25 cellular contexts compared by ENCODE assay signal in genomic region chr6:79894939-79895338, GRCh38. TPM values are rescaled to one million over a fixed set of nuclear protein-coding genes. Genes with fewer than 3 reads are reported as not detected.
DNase-seq lines count a peak whose midpoint lies in the region; ATAC-seq and TF ChIP-seq lines count a peak whose summit lies in the region.
"Had no signal": no experiment of that assay in that cellular context is flagged by ENCODE, and none has a peak within 500 bp of the region (broad histone marks: within the 10 kb centered on the region; RNA-seq: fewer than 3 reads in every experiment).

No MANE protein-coding gene starts in this region.

- H3K27ac Mint-ChIP-seq in Calu3 (ENCODE audit: unreplicated experiment), result peak overlapping the region; percentile 42
- H3K27ac Mint-ChIP-seq: activated naive CD8-positive, alpha-beta T cell treated with anti-CD3 and anti-CD28 coated beads, Interleukin-2, amount 50 U/mL, for 24 hours; activated T-cell treated with anti-CD3 and anti-CD28 coated beads, Interleukin-2, amount 50 U/mL, for 24 hours; effector memory CD8-positive, alpha-beta T cell had no signal

- DNase-seq in Calu3, result no peak
- peak; percentile 20 for DNase-seq in NCI-H446 treated with DMSO at 0.1 percent for 48 hours (lab: John Stamatoyannopoulos, UW)
- no peak for DNase-seq in epithelial cell of prostate (ENCODE audit: low read depth, low spot score)
- no peak for DNase-seq in omental fat pad (ENCODE audit: low spot score)
- no peak for DNase-seq in central memory CD4-positive, alpha-beta T cell
- DNase-seq in middle frontal gyrus (ENCODE audit: extremely low spot score, low spot score), result no peak
- no peak for DNase-seq in NCI-H2081 treated with DMSO at 0.1 percent for 48 hours (lab: John Stamatoyannopoulos, UW)
- DNase-seq: activated CD8-positive, alpha-beta memory T cell treated with anti-CD3 and anti-CD28 coated beads for 24 hours; activated gamma-delta T cell treated with Interleukin-2 at 50 U/mL for 16 hours; activated naive CD8-positive, alpha-beta T cell treated with anti-CD3 and anti-CD28 coated beads, Interleukin-2, amount 50 U/mL, for 24 hours; activated T-cell treated with anti-CD3 and anti-CD28 coated beads, Interleukin-2, amount 50 U/mL, for 24 hours; body of pancreas; effector memory CD8-positive, alpha-beta T cell; mesendoderm; NCI-H2107; NCI-H510A; NK-92 treated with Interleukin-12 subunit alpha and Interleukin-12 subunit beta, amount 100 ng/mL, for 24 hours; SJCRH30; stimulated activated CD4-positive, alpha-beta T cell treated with anti-CD3 and anti-CD28 coated beads, Interleukin-1b, Interleukin-23, amount 100 ng/mL, for 48 hours; substantia nigra had no signal

- BruUV-seq in Calu3 (replicated peaks; lab: Mats Ljungman, UMichigan), result no TSS peak

- ATAC-seq in omental fat pad (ENCODE audit: low FRiP score), result peak; percentile 51
- ATAC-seq: activated naive CD8-positive, alpha-beta T cell treated with anti-CD3 and anti-CD28 coated beads, Interleukin-2, amount 50 U/mL, for 24 hours; body of pancreas; effector memory CD8-positive, alpha-beta T cell; HCT116; left lobe of liver; Panc1 had no signal

- H3K9me3 Mint-ChIP-seq in Calu3 (ENCODE audit: low read depth, unreplicated experiment), result peaks cover 4% of the 10 kb centered on the region

- no peak overlapping the region for H3K4me3 Mint-ChIP-seq in Calu3 (ENCODE audit: low read depth, unreplicated experiment)
- H3K4me3 Mint-ChIP-seq: activated naive CD8-positive, alpha-beta T cell treated with anti-CD3 and anti-CD28 coated beads, Interleukin-2, amount 50 U/mL, for 24 hours; activated T-cell treated with anti-CD3 and anti-CD28 coated beads, Interleukin-2, amount 50 U/mL, for 24 hours; effector memory CD8-positive, alpha-beta T cell had no signal

- CTCF ChIA-PET in Calu3 (lab: Charles Lee), result no interaction called here

- peaks cover 19% of the 10 kb centered on the region for H3K4me1 Mint-ChIP-seq in Calu3 (ENCODE audit: low read depth, unreplicated experiment)
- H3K4me1 Mint-ChIP-seq: activated naive CD8-positive, alpha-beta T cell treated with anti-CD3 and anti-CD28 coated beads, Interleukin-2, amount 50 U/mL, for 24 hours had no signal

- H3K27ac ChIP-seq in epithelial cell of prostate, result peak overlapping the region; percentile 86
- H3K27ac ChIP-seq: BLaER1 treated with 17β-estradiol and CSF1 and Interleukin-3, amounts not matched to agents 10 nM and 100 nM; body of pancreas; neutrophil; SJCRH30 had no signal

- no peak for TF ChIP-seq CTCF in Calu3 (IDR thresholded peaks at IDR 0.05; ENCODE audit: unreplicated experiment)
- TF ChIP-seq CTCF in omental fat pad (IDR thresholded peaks at IDR 0.05), result no peak

- intact Hi-C loops in Calu3 (cut with micrococcal nuclease; ENCODE audit: unreplicated experiment), result no loop called here

- peaks cover 14% of the 10 kb centered on the region for H3K27me3 Mint-ChIP-seq in Calu3 (ENCODE audit: unreplicated experiment)

- H3K36me3 Mint-ChIP-seq in Calu3 (ENCODE audit: insufficient read depth, unreplicated experiment), result no peaks in the 10 kb centered on the region

RNA-seq across cellular contexts. Expression of gene ELOVL4, which starts 52.4 kb away (rescaled TPM):
- total RNA-seq in Calu3 (2022) (1.6 and 2.1 TPM in 2 replicates), omental fat pad (under 1 TPM; 0.19 to 0.95 (median 0.37) TPM)
- total RNA-seq: left lobe of liver had no signal
